ENCODE assay signal across 23 cellular contexts in genomic region chrX:136896121-136896914, GRCh38.
"Had no signal": no experiment of that assay in that cellular context is flagged by ENCODE, and none has a peak within 500 bp of the region (broad histone marks: within the 10 kb centered on the region; RNA-seq: fewer than 3 reads in every experiment).

No MANE protein-coding gene starts in this region.

- H3K27ac ChIP-seq: breast epithelium, left lung, lower lobe of right lung, suprapubic skin, tibial artery, upper lobe of right lung had no signal

- DNase-seq: activated CD4-positive, alpha-beta memory T cell treated with anti-CD3 and anti-CD28 coated beads, Interleukin-2, amount 10 ng/mL, durations not matched to agents 7 days and 5 days; activated CD4-positive, alpha-beta T cell treated with anti-CD3 and anti-CD28 coated beads for 1 hour; activated CD4-positive, alpha-beta T cell treated with anti-CD3 and anti-CD28 coated beads, Interleukin-2, amount 10 ng/mL, durations not matched to agents 7 days and 5 days; activated gamma-delta T cell treated with Interleukin-2 at 50 U/mL for 16 hours; activated naive CD4-positive, alpha-beta T cell treated with anti-CD3 and anti-CD28 coated beads, Interleukin-2, amount 50 U/mL, for 16 hours; activated T-cell treated with anti-CD3 and anti-CD28 coated beads, Interleukin-2, amount 50 U/mL, for 4 hours; amygdala; central memory CD4-positive, alpha-beta T cell; glutamatergic neuron; left lung; lower lobe of right lung; mesendoderm; right cardiac atrium; stimulated activated naive CD4-positive, alpha-beta T cell; tibial artery; upper lobe of right lung had no signal

- H3K36me3 ChIP-seq: breast epithelium, left lung, lower lobe of right lung, suprapubic skin, tibial artery, upper lobe of right lung had no signal

- H3K27me3 ChIP-seq: breast epithelium, left lung, suprapubic skin, tibial artery, upper lobe of right lung had no signal

- H3K4me1 ChIP-seq: breast epithelium, left lung, lower lobe of right lung, suprapubic skin, tibial artery, upper lobe of right lung had no signal

- H3K4me3 ChIP-seq: breast epithelium, left lung, lower lobe of right lung, suprapubic skin, tibial artery, upper lobe of right lung had no signal

- H3K9me3 ChIP-seq: breast epithelium, left lung, lower lobe of right lung, suprapubic skin, tibial artery, upper lobe of right lung had no signal

- FAIRE-seq: endothelial cell of umbilical vein, islet of Langerhans had no signal

- ATAC-seq: activated T-cell treated with anti-CD3 and anti-CD28 coated beads, Interleukin-2, amount 50 U/mL, for 4 hours; activated T-helper 17 cell treated with anti-CD3 and anti-CD28 coated beads, Interleukin-2, amount 50 U/mL, for 72 hours; esophagus mucosa; left lung; lower lobe of right lung; right cardiac atrium; upper lobe of right lung; WTC11 had no signal
